ENCODE assay signal across 27 cellular contexts in genomic region chr16:84371553-84371865, GRCh38. TPM values are rescaled to one million over a fixed set of nuclear protein-coding genes. Genes with fewer than 3 reads are reported as not detected.
"Had no signal": no experiment of that assay in that cellular context is flagged by ENCODE, and none has a peak within 500 bp of the region (broad histone marks: within the 10 kb centered on the region; RNA-seq: fewer than 3 reads in every experiment).

No MANE protein-coding gene starts in this region.

- H3K4me3 Mint-ChIP-seq: activated CD8-positive, alpha-beta memory T cell treated with anti-CD3 and anti-CD28 coated beads, Interleukin-2, amount 10 ng/mL, durations not matched to agents 7 days and 5 days; activated naive CD8-positive, alpha-beta T cell; activated T-cell treated with anti-CD3 and anti-CD28 coated beads, Interleukin-2, amount 50 U/mL, for 24 hours; activated T-helper 1 cell treated with anti-CD3 and anti-CD28 coated beads, Interleukin-12 subunit alpha, Interleukin-12 subunit beta, Interleukin-2, Interleukin-4 antibody, amounts not matched to agents 30 ng/mL and 10 ng/mL and 1 ng/mL, durations not matched to agents 14 hours and 24 hours and 36 hours; T-helper 1 cell treated with Interleukin-12 subunit alpha and Interleukin-12 subunit beta and Interleukin-4 antibody, amounts not matched to agents 30 μg/mL and 1 μg/mL, for 36 hours; WTC11 had no signal

- H3K4me3 ChIP-seq: Peyer's patch, SJSA1 had no signal

- H3K4me1 ChIP-seq: SJSA1 had no signal

- H3K27ac Mint-ChIP-seq: activated CD8-positive, alpha-beta memory T cell treated with anti-CD3 and anti-CD28 coated beads, Interleukin-2, amount 10 ng/mL, durations not matched to agents 7 days and 5 days; activated naive CD8-positive, alpha-beta T cell; activated T-cell treated with anti-CD3 and anti-CD28 coated beads, Interleukin-2, amount 50 U/mL, for 24 hours; activated T-helper 1 cell treated with anti-CD3 and anti-CD28 coated beads, Interleukin-12 subunit alpha, Interleukin-12 subunit beta, Interleukin-2, Interleukin-4 antibody, amounts not matched to agents 30 ng/mL and 10 ng/mL and 1 ng/mL, durations not matched to agents 14 hours and 24 hours and 36 hours; T-helper 1 cell treated with Interleukin-12 subunit alpha and Interleukin-12 subunit beta and Interleukin-4 antibody, amounts not matched to agents 30 μg/mL and 1 μg/mL, for 36 hours; WTC11 had no signal

- ATAC-seq: activated CD8-positive, alpha-beta memory T cell treated with anti-CD3 and anti-CD28 coated beads, Interleukin-2, amount 10 ng/mL, durations not matched to agents 7 days and 5 days; SK-N-SH treated with all-trans-retinoic acid at 6 μM for 48 hours; WTC11 had no signal

- H3K27ac ChIP-seq: RWPE1, SJSA1 had no signal

- H3K36me3 ChIP-seq: Peyer's patch, SJSA1 had no signal

- H3K9me3 Mint-ChIP-seq: activated T-cell treated with anti-CD3 and anti-CD28 coated beads, Interleukin-2, amount 50 U/mL, for 24 hours; activated T-helper 1 cell treated with anti-CD3 and anti-CD28 coated beads, Interleukin-12 subunit alpha, Interleukin-12 subunit beta, Interleukin-2, Interleukin-4 antibody, amounts not matched to agents 30 ng/mL and 10 ng/mL and 1 ng/mL, durations not matched to agents 14 hours and 24 hours and 36 hours; T-helper 1 cell treated with Interleukin-12 subunit alpha and Interleukin-12 subunit beta and Interleukin-4 antibody, amounts not matched to agents 30 μg/mL and 1 μg/mL, for 36 hours; WTC11 had no signal

- DNase-seq: activated CD4-positive, alpha-beta T cell treated with anti-CD3 and anti-CD28 coated beads for 48 hours; activated CD4-positive, alpha-beta T cell treated with anti-CD3 and anti-CD28 coated beads, Interleukin-2, amount 50 U/mL, for 48 hours; activated CD4-positive, CD25-positive, alpha-beta regulatory T cell treated with anti-CD3 and anti-CD28 coated beads, Interleukin-2, amount 50 U/mL, for 72 hours; activated CD8-positive, alpha-beta memory T cell treated with anti-CD3 and anti-CD28 coated beads, Interleukin-2, amount 10 ng/mL, durations not matched to agents 7 days and 5 days; activated effector memory CD4-positive, alpha-beta T cell treated with Interleukin-2 at 50 U/mL for 16 hours; activated naive CD4-positive, alpha-beta T cell; activated T-cell treated with anti-CD3 and anti-CD28 coated beads, Interleukin-2, amount 50 U/mL, for 24 hours; amygdala; MM.1S; NCI-H1105; NCI-H1436; NCI-H1694 treated with DMSO at 0.1 percent for 48 hours; NCI-H2029 treated with DMSO at 0.1 percent for 48 hours; NCI-H345; NCI-H510A; NCI-H526 treated with DMSO at 0.1 percent for 48 hours; NCI-H82; Peyer's patch; SHP77 had no signal

- H3K9me3 ChIP-seq: Peyer's patch, SJSA1 had no signal

- H3K36me3 Mint-ChIP-seq: activated CD8-positive, alpha-beta memory T cell treated with anti-CD3 and anti-CD28 coated beads, Interleukin-2, amount 10 ng/mL, durations not matched to agents 7 days and 5 days; brain; WTC11 had no signal

RNA-seq across cellular contexts. Expression of gene ATP2C2, which starts 3.2 kb away (rescaled TPM):
- total RNA-seq: activated CD8-positive, alpha-beta memory T cell treated with anti-CD3 and anti-CD28 coated beads, Interleukin-2, amount 10 ng/mL, durations not matched to agents 7 days and 5 days; activated T-helper 1 cell treated with anti-CD3 and anti-CD28 coated beads, Interleukin-12 subunit alpha, Interleukin-12 subunit beta, Interleukin-2, Interleukin-4 antibody, amounts not matched to agents 30 ng/mL and 10 ng/mL and 1 ng/mL, durations not matched to agents 14 hours and 24 hours and 36 hours; SJSA1 had no signal
